Comparison of ENCODE assay signal across 8 cellular contexts in genomic region chr14:101808894-101809670, GRCh38. TPM values are rescaled to one million over a fixed set of nuclear protein-coding genes. Genes with fewer than 3 reads are reported as not detected.
A peak's percentile ranks its signal among the peaks of the same experiment; 100 is the strongest.
DNase-seq lines count a peak whose midpoint lies in the region; FAIRE-seq and TF ChIP-seq lines count a peak whose summit lies in the region.

No MANE protein-coding gene starts in this region.

- H3K4me1 ChIP-seq in SJSA1 (replicated peaks) (peaks cover 14% of the 10 kb centered on the region), fibroblast of lung (ENCODE audit: control insufficient read depth, extremely low read depth, insufficient read depth, low read length) (no peaks in the 10 kb centered on the region)

- H3K27me3 ChIP-seq in SJSA1 (replicated peaks) (no peaks in the 10 kb centered on the region), fibroblast of lung (ENCODE audit: control insufficient read depth, insufficient read depth, low read length) (no peaks in the 10 kb centered on the region)

- H3K4me3 ChIP-seq in GM08714 (ENCODE audit: low read length) (peak overlapping the region; percentile 99), SJSA1 (peak overlapping the region; percentile 64), fibroblast of lung (replicated peaks in 1 of 4; ENCODE audit: control extremely low read depth in 1 of 4, insufficient read depth in 1 of 4, low read depth in 3 of 4, low read length in 4 of 4) (peak overlapping the region; percentile 62 to 90 (median 74))

- H2AFZ ChIP-seq in fibroblast of lung (ENCODE audit: low read length), result no peak overlapping the region

- TF ChIP-seq CTCF in fibroblast of lung (conservative IDR thresholded peaks at IDR 0.05 in 1 of 2, IDR thresholded peaks at IDR 0.05 in 1 of 2; ENCODE audit: low read depth in 1 of 2, low read length in 2 of 2), result no peak

- peaks cover 5% of the 10 kb centered on the region for H3K36me3 ChIP-seq in SJSA1
- no peaks in the 10 kb centered on the region for H3K36me3 ChIP-seq in fibroblast of lung (ENCODE audit: control insufficient read depth, insufficient read depth, low read length)

- TF ChIP-seq POLR2A in GM12892 (IDR thresholded peaks at IDR 0.05; ENCODE audit: low read depth, low read length), result no peak

- H3K79me2 ChIP-seq in fibroblast of lung (ENCODE audit: control insufficient read depth, insufficient read depth, low read length), result peaks cover 35% of the 10 kb centered on the region

- H3K9me3 ChIP-seq in SJSA1 (replicated peaks) (no peaks in the 10 kb centered on the region), fibroblast of lung (ENCODE audit: control insufficient read depth, insufficient read depth, low read depth, low read length) (no peaks in the 10 kb centered on the region)

- H3K9ac ChIP-seq in fibroblast of lung (ENCODE audit: insufficient read depth, low read length), result no peak overlapping the region

- no peaks in the 10 kb centered on the region for H4K20me1 ChIP-seq in fibroblast of lung (ENCODE audit: control insufficient read depth, extremely low read depth, insufficient read depth, low read length)

- FAIRE-seq in GM12892 (lab: Jason Lieb, UNC), result no peak

- peak overlapping the region; percentile 85 for H3K4me2 ChIP-seq in fibroblast of lung (ENCODE audit: extremely low read depth, insufficient read depth, low read length)

- H3K27ac ChIP-seq in SJSA1 (peak overlapping the region; percentile 99), fibroblast of lung (ENCODE audit: insufficient read depth, low read length) (peak overlapping the region; percentile 99)

- DNase-seq in SJSA1 (ENCODE audit: low read depth in 1 of 2, low spot score in 2 of 2), result no peak
- DNase-seq in fibroblast of lung (ENCODE audit: low read depth in 2 of 2), result no peak
- DNase-seq in renal cortical epithelial cell (ENCODE audit: low read depth), result peak; percentile 46
- DNase-seq in GM12892 (ENCODE audit: insufficient read length), result no peak
- no peak for DNase-seq in T-helper 9 cell
- DNase-seq in NCI-H2196 treated with DMSO at 0.1 percent for 48 hours (lab: John Stamatoyannopoulos, UW; ENCODE audit: unreplicated experiment), result no peak
- DNase-seq in GOT3 (lab: John Stamatoyannopoulos, UW), result no peak

RNA-seq across cellular contexts. Expression of gene PPP2R5C, which starts 47.6 kb away (rescaled TPM):
- 81.1 and 99.1 TPM in 2 replicates for total RNA-seq in SJSA1 (2014; rRNA removed; shearing (Covaris generic))
- total RNA-seq in fibroblast of lung (82.7 and 86.0 TPM in 2 replicates), renal cortical epithelial cell (88.0 and 96.9 TPM in 2 replicates)
- 113 and 116 TPM in 2 replicates for polyA plus RNA-seq in fibroblast of lung
- polyA plus RNA-seq in fibroblast of lung (2012), result 77.4 and 79.8 TPM in 2 replicates
- 32.8 and 33.4 TPM in 2 replicates for polyA minus RNA-seq in fibroblast of lung (ENCODE audit: low replicate concordance)
- polyA plus RNA-seq in GM12892 (2012; ENCODE audit: missing spikeins), result 106 TPM
